Comparison of ENCODE assay signal across 9 cellular contexts in the genomic region with DNA sequence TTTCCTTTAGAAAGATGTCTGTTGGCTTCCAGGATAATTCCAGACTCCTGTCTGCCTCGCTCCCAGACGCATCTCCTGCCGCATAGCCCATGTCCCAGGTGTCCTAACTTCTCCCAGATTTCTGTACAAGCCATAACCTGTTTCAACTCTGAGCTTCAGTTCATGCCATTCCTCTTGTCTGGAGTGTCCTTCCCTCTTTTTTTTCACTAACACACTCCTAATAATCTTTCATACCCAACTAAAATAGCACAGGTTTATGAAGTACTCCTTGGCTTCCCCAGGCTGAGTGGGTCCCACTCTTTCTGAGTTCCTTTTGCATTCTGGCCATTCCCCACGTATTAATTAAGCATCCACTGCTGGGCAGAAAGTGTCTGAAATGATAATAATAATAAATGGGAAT.
"Had no signal": no experiment of that assay in that cellular context is flagged by ENCODE, and none has a peak within 500 bp of the region (broad histone marks: within the 10 kb centered on the region; RNA-seq: fewer than 3 reads in every experiment).

No MANE protein-coding gene starts in this region.

- H3K4me3 ChIP-seq: GM23248, HAP-1 had no signal

- H3K27ac ChIP-seq: GM23248 had no signal

- DNase-seq: GM23248, GOT3, H7, HFFc6, KG1 had no signal

- H3K4me3 Mint-ChIP-seq: HFFc6, IgD-negative memory B cell had no signal

- H3K36me3 ChIP-seq: HAP-1 had no signal

- FAIRE-seq: HTR-8/SVneo had no signal

- H2AFZ ChIP-seq: GM23248 had no signal

- H3K27ac Mint-ChIP-seq: HFFc6, IgD-negative memory B cell had no signal

- ATAC-seq: HCT116 had no signal

- H3K4me1 Mint-ChIP-seq: IgD-negative memory B cell had no signal

- H3K9ac ChIP-seq: GM23248 had no signal

- H3K9me3 ChIP-seq: HAP-1 had no signal
